8 cellular contexts compared by ENCODE assay signal in the genomic region with DNA sequence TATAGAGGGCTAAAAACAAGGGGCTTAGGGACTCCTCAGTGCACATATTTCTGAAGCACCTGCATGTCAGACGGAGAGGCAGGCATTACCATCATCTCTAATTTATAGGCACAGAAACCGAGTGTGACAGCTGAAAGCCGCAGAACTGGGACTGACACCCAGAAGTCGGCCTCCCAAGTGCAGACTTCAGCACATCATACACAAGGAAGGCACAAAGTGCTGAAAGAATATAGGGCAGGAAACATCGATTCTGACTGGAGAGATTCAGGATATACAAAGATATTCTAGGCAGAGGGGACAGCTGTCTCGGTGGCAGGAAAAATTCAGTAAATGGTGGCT. TPM values are rescaled to one million over a fixed set of nuclear protein-coding genes. Genes with fewer than 3 reads are reported as not detected.
DNase-seq lines count a peak whose midpoint lies in the region; ATAC-seq and TF ChIP-seq lines count a peak whose summit lies in the region.

No MANE protein-coding gene starts in this region.

- peaks cover 13% of the 10 kb centered on the region for H3K36me3 Mint-ChIP-seq in CD4-positive, CD25-positive, alpha-beta regulatory T cell

- H3K36me3 ChIP-seq in CD4-positive, CD25-positive, alpha-beta regulatory T cell (ENCODE audit: control insufficient read depth, insufficient read depth, low read length), result peaks cover 23% of the 10 kb centered on the region
- peaks cover 65% of the 10 kb centered on the region for H3K36me3 ChIP-seq in MG63
- H3K36me3 ChIP-seq in neural cell (ENCODE audit: insufficient read depth, low read length), result no peaks in the 10 kb centered on the region
- H3K36me3 ChIP-seq in lower lobe of right lung, result peaks cover 43% of the 10 kb centered on the region

- H3K79me2 ChIP-seq in neural cell (replicated peaks; ENCODE audit: insufficient read depth, low read length), result peaks cover 6% of the 10 kb centered on the region

- no peaks in the 10 kb centered on the region for H4K20me1 ChIP-seq in neural cell (ENCODE audit: insufficient read depth)

- H3K27ac Mint-ChIP-seq in CD4-positive, CD25-positive, alpha-beta regulatory T cell, result peak overlapping the region; percentile 95

- H3K27ac ChIP-seq in CD4-positive, CD25-positive, alpha-beta regulatory T cell (ENCODE audit: insufficient read depth, low read length, poor library complexity, severe bottlenecking), result peak overlapping the region; percentile 93
- peak overlapping the region; percentile 91 for H3K27ac ChIP-seq in caudate nucleus (ENCODE audit: low read depth, low read length)
- H3K27ac ChIP-seq in neural cell (ENCODE audit: low read length), result peak overlapping the region; percentile 38
- H3K27ac ChIP-seq in lower lobe of right lung, result no peak overlapping the region

- no peak for TF ChIP-seq EP300 in neural cell (conservative IDR thresholded peaks at IDR 0.05; ENCODE audit: poor library complexity, severe bottlenecking)

- H3K9me2 ChIP-seq in neural cell (ENCODE audit: insufficient read depth, low read length), result no peaks in the 10 kb centered on the region

- no peak for TF ChIP-seq CTCF in neural cell (IDR thresholded peaks at IDR 0.05; ENCODE audit: poor library complexity, severe bottlenecking)
- no peak for TF ChIP-seq CTCF in lower lobe of right lung (IDR thresholded peaks at IDR 0.05)

- peaks cover 14% of the 10 kb centered on the region for H3K4me1 ChIP-seq in CD4-positive, CD25-positive, alpha-beta regulatory T cell (ENCODE audit: control insufficient read depth, insufficient read depth, low read length, poor library complexity, severe bottlenecking)
- peaks cover 32% of the 10 kb centered on the region for H3K4me1 ChIP-seq in lower lobe of right lung

- no peak for ATAC-seq in CD4-positive, CD25-positive, alpha-beta regulatory T cell (ENCODE audit: low read depth in 2 of 2)
- ATAC-seq in HG03159 (IDR thresholded peaks at IDR 0.05; ENCODE audit: unreplicated experiment), result no peak
- ATAC-seq in lower lobe of right lung, result no peak

- H3K4me1 Mint-ChIP-seq in CD4-positive, CD25-positive, alpha-beta regulatory T cell, result peaks cover 17 to 31% (median 23%) of the 10 kb centered on the region in 4 donors

- H3K9me3 Mint-ChIP-seq in CD4-positive, CD25-positive, alpha-beta regulatory T cell, result no peaks in the 10 kb centered on the region

- H3K4me3 ChIP-seq in CD4-positive, CD25-positive, alpha-beta regulatory T cell (ENCODE audit: low read depth, low read length), result peak overlapping the region; percentile 85
- H3K4me3 ChIP-seq in MG63 (peak overlapping the region; percentile 71), neural cell (ENCODE audit: low read length) (peak overlapping the region; percentile 74), lower lobe of right lung (no peak overlapping the region)

- H3K9me3 ChIP-seq in CD4-positive, CD25-positive, alpha-beta regulatory T cell (ENCODE audit: control insufficient read depth in 2 of 2, low read length in 2 of 2), result no peaks in the 10 kb centered on the region
- H3K9me3 ChIP-seq in MG63 (no peaks in the 10 kb centered on the region), neural cell (ENCODE audit: low read length) (no peaks in the 10 kb centered on the region), lower lobe of right lung (no peaks in the 10 kb centered on the region)

- H3K9ac ChIP-seq in neural cell (ENCODE audit: low read length), result no peak overlapping the region

- no peak overlapping the region for H2AFZ ChIP-seq in neural cell (ENCODE audit: low read depth, low read length)

- no peak overlapping the region for H3K4me2 ChIP-seq in neural cell (ENCODE audit: low read length)

- H3K27me3 ChIP-seq in CD4-positive, CD25-positive, alpha-beta regulatory T cell (ENCODE audit: control insufficient read depth, insufficient read depth, low read length), result no peaks in the 10 kb centered on the region
- H3K27me3 ChIP-seq in MG63 (no peaks in the 10 kb centered on the region), neural cell (ENCODE audit: insufficient read depth, low read depth, low read length) (no peaks in the 10 kb centered on the region), lower lobe of right lung (ENCODE audit: low read depth) (no peaks in the 10 kb centered on the region)

- no peak for DNase-seq in CD4-positive, CD25-positive, alpha-beta regulatory T cell
- DNase-seq in MG63 (no peak), caudate nucleus (lab: John Stamatoyannopoulos, UW) (no peak), iPS-NIHi7 (ENCODE audit: extremely low spot score) (no peak), GM19240 (ENCODE audit: insufficient read length, low spot score) (no peak), lower lobe of right lung (no peak)

- peak overlapping the region; percentile 82 to 93 (median 92) for H3K4me3 Mint-ChIP-seq in CD4-positive, CD25-positive, alpha-beta regulatory T cell

- TF ChIP-seq RAD21 in neural cell (conservative IDR thresholded peaks at IDR 0.05), result no peak

- no peaks in the 10 kb centered on the region for H3K27me3 Mint-ChIP-seq in CD4-positive, CD25-positive, alpha-beta regulatory T cell

- intact Hi-C loops in lower lobe of right lung (cut with DNase I), result no loop called here

- no peaks in the 10 kb centered on the region for H3F3A ChIP-seq in neural cell (ENCODE audit: insufficient read depth, low read length, poor library complexity, severe bottlenecking)

TF ChIP-seq in neural cell, 6 proteins besides CTCF, POLR2A, EP300 and RAD21:
- TF ChIP-seq, protein P1, sequence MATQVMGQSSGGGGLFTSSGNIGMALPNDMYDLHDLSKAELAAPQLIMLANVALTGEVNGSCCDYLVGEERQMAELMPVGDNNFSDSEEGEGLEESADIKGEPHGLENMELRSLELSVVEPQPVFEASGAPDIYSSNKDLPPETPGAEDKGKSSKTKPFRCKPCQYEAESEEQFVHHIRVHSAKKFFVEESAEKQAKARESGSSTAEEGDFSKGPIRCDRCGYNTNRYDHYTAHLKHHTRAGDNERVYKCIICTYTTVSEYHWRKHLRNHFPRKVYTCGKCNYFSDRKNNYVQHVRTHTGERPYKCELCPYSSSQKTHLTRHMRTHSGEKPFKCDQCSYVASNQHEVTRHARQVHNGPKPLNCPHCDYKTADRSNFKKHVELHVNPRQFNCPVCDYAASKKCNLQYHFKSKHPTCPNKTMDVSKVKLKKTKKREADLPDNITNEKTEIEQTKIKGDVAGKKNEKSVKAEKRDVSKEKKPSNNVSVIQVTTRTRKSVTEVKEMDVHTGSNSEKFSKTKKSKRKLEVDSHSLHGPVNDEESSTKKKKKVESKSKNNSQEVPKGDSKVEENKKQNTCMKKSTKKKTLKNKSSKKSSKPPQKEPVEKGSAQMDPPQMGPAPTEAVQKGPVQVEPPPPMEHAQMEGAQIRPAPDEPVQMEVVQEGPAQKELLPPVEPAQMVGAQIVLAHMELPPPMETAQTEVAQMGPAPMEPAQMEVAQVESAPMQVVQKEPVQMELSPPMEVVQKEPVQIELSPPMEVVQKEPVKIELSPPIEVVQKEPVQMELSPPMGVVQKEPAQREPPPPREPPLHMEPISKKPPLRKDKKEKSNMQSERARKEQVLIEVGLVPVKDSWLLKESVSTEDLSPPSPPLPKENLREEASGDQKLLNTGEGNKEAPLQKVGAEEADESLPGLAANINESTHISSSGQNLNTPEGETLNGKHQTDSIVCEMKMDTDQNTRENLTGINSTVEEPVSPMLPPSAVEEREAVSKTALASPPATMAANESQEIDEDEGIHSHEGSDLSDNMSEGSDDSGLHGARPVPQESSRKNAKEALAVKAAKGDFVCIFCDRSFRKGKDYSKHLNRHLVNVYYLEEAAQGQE (IDR thresholded peaks at IDR 0.05; ENCODE audit: borderline replicate concordance), result no peak
- no peak for TF ChIP-seq SMC3 (conservative IDR thresholded peaks at IDR 0.05; ENCODE audit: poor library complexity)
TF ChIP-seq in neural cell: peak in this region for 0.

RNA-seq across cellular contexts. Expression of a gene that starts 11.2 kb away (rescaled TPM):
- total RNA-seq in CD4-positive, CD25-positive, alpha-beta regulatory T cell, result 36.2 TPM
- polyA plus RNA-seq in CD4-positive, CD25-positive, alpha-beta regulatory T cell, result 10 to 100 TPM; 39.0 to 53.1 (median 43.4) TPM
- 102 and 121 TPM in 2 replicates for total RNA-seq in MG63 (2014; rRNA removed; shearing (Covaris generic); ENCODE audit: low replicate concordance)
- polyA plus RNA-seq in neural cell, result 30.1 and 36.7 TPM in 2 replicates
- polyA minus RNA-seq in neural cell, result 45.8 and 51.9 TPM in 2 replicates
- total RNA-seq in lower lobe of right lung, result 35.1 TPM

RNA-seq across cellular contexts. Expression of a gene that starts 11.4 kb away (rescaled TPM):
- 3.4 TPM for total RNA-seq in CD4-positive, CD25-positive, alpha-beta regulatory T cell
- 1 to 10 TPM; 5.4 to 6.5 (median 5.9) TPM for polyA plus RNA-seq in CD4-positive, CD25-positive, alpha-beta regulatory T cell
- total RNA-seq in MG63 (2014; rRNA removed; shearing (Covaris generic); ENCODE audit: low replicate concordance), result 16.4 and 27.6 TPM in 2 replicates
- polyA plus RNA-seq in neural cell, result 4.4 and 4.5 TPM in 2 replicates
- 5.4 and 8.5 TPM in 2 replicates for polyA minus RNA-seq in neural cell
- total RNA-seq in lower lobe of right lung, result 5.9 TPM
